8 cellular contexts compared by ENCODE assay signal in the genomic region with DNA sequence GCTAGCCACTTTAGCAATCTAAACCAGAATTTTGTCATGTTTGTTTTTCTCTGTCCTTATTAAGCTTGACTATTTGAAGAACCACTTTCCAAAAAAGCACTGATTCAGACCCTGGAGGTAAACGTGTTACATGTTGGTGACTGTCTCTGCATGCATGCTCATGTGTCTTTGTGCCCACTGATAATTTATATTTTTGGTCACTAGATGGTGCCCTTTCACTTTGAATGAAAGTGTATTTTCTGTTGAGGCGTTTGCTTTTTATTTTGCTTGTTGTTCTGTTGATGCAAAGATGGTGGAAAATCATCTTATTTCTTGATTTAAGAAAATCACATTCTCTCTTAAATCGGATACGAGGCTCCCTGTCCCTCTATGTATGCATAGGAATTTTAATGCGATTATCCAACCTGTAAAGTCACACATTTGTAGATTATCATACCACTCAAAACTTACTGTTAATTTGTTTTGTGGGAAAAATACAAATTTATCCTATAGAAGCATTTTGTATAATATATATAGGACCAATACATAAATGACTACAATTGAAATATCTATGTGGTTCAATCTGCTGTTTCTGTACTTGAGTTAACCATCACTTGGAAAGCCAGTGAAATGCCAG.
A peak's percentile ranks its signal among the peaks of the same experiment; 100 is the strongest.
DNase-seq lines count a peak whose midpoint lies in the region; ATAC-seq and TF ChIP-seq lines count a peak whose summit lies in the region.

No MANE protein-coding gene starts in this region.

- peak; percentile 50 for TF ChIP-seq CTCF in AG09309 (IDR thresholded peaks at IDR 0.05; ENCODE audit: control insufficient read depth, insufficient read depth, low read depth, low read length, missing control alignments)

- intact Hi-C loops in sciatic nerve (cut with DNase I), result no loop called here

- H3K4me3 ChIP-seq in AG09309 (ENCODE audit: control insufficient read depth, low read depth, low read length), result no peak overlapping the region
- H3K4me3 ChIP-seq in Jurkat, Clone E6-1 (ENCODE audit: low read length), result no peak overlapping the region

- DNase-seq in AG09309 (ENCODE audit: low read depth), result no peak
- DNase-seq in Jurkat, Clone E6-1 (ENCODE audit: low read depth, low spot score), result peak; percentile 29
- peak; percentile 17 for DNase-seq in SKM-1 treated with dmso at 0.1 percent for 144 hours (lab: John Stamatoyannopoulos, UW; ENCODE audit: unreplicated experiment)
- peak; percentile 11 for DNase-seq in germinal center (ENCODE audit: low spot score)
- DNase-seq in sciatic nerve (ENCODE audit: low spot score), result no peak
- DNase-seq in activated T-cell treated with anti-CD3 and anti-CD28 coated beads for 4 hours, result no peak

- ATAC-seq in GM18498 (IDR thresholded peaks at IDR 0.05; ENCODE audit: unreplicated experiment) (peak; percentile 60), sciatic nerve (peak; percentile 55), HG02571 (IDR thresholded peaks at IDR 0.05; ENCODE audit: unreplicated experiment) (no peak)

Comparison
In these comparisons a context has a peak if more than half of its experiments do, and no peak if none do; other contexts are left out.
1. DNase-seq: peak in Jurkat, Clone E6-1 (single experiment), SKM-1 treated with dmso at 0.1 percent for 144 hours (single experiment) and germinal center (single experiment); none in AG09309 (single experiment), sciatic nerve (single experiment) and activated T-cell treated with anti-CD3 and anti-CD28 coated beads for 4 hours (single experiment).